18 cellular contexts compared by ENCODE assay signal in the genomic region with DNA sequence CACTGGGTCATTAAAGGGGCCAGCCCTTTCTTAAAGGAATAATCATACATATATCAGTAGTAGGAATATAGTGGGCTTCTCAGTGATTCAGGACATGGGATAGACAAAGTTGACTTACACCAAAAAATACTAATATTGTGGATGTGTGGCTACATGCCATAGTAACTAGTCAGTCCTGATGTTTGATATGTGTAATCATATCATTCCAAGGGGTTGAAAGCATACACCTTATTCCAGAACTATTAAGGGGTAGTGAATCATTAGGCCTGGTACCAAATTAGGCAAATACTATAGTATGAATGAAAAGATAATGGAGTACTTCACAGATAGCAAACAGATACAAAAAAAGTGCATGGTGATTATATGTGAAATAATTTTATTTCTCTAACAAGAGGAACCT.
DNase-seq lines count a peak whose midpoint lies in the region; ATAC-seq and TF ChIP-seq lines count a peak whose summit lies in the region.
"Had no signal": no experiment of that assay in that cellular context is flagged by ENCODE, and none has a peak within 500 bp of the region (broad histone marks: within the 10 kb centered on the region; RNA-seq: fewer than 3 reads in every experiment).

No MANE protein-coding gene starts in this region.

- DNase-seq in IMR-90 = peak; percentile 59
- peak; percentile 25 for DNase-seq in epithelial cell of esophagus (ENCODE audit: low read depth)
- DNase-seq in foreskin keratinocyte = peak; percentile 2 to 21
- DNase-seq in CD8-positive, alpha-beta T cell = no peak
- no peak for DNase-seq in heart left ventricle
- DNase-seq in left ventricle myocardium superior = no peak
- DNase-seq: CD4-positive, CD25-positive, alpha-beta regulatory T cell; CD8-positive, alpha-beta memory T cell; DMS53; DMS79 treated with DMSO at 0.1 percent for 48 hours; GF-D8; GM23248; H7; HCEC 1CT had no signal

- H3K27ac Mint-ChIP-seq in CD8-positive, alpha-beta T cell = no peak overlapping the region
- H3K27ac Mint-ChIP-seq: B cell; CD4-positive, CD25-positive, alpha-beta regulatory T cell; CD8-positive, alpha-beta memory T cell had no signal

- no peak overlapping the region for H3K18ac ChIP-seq in IMR-90 (ENCODE audit: low read depth, low read length)

- BruUV-seq in IMR-90 (replicated peaks; lab: Mats Ljungman, UMichigan) = no TSS peak

- TF ChIP-seq POLR2A in IMR-90 (IDR thresholded peaks at IDR 0.05; ENCODE audit: low read depth, low read length) (no peak), heart left ventricle (IDR thresholded peaks at IDR 0.05) (no peak)

- H3K36me3 ChIP-seq in IMR-90 (ENCODE audit: control insufficient read depth, insufficient read depth, low read length) (no peaks in the 10 kb centered on the region), heart left ventricle (no peaks in the 10 kb centered on the region)
- no peaks in the 10 kb centered on the region for H3K36me3 ChIP-seq in CD8-positive, alpha-beta T cell (ENCODE audit: insufficient read depth, low read length)
- H3K36me3 ChIP-seq: BLaER1 had no signal

- H2BK120ac ChIP-seq in IMR-90 (ENCODE audit: low read depth, low read length) = no peak overlapping the region

- dilution Hi-C loops in IMR-90 (cut with HindIII; ENCODE audit: low sequenced_read_pairs, unreplicated experiment) = no loop called here

- peaks cover 20% of the 10 kb centered on the region for H3K9me3 Mint-ChIP-seq in CD8-positive, alpha-beta T cell

- no peaks in the 10 kb centered on the region for H3K27me3 ChIP-seq in IMR-90 (ENCODE audit: control insufficient read depth, insufficient read depth, low read length)
- no peaks in the 10 kb centered on the region for H3K27me3 ChIP-seq in foreskin keratinocyte
- H3K27me3 ChIP-seq in CD8-positive, alpha-beta T cell (ENCODE audit: insufficient read depth, low read length) = no peaks in the 10 kb centered on the region
- H3K27me3 ChIP-seq in heart left ventricle = no peaks in the 10 kb centered on the region
- H3K27me3 ChIP-seq: BLaER1 had no signal

- no peak overlapping the region for H3K4ac ChIP-seq in IMR-90 (ENCODE audit: low read depth, low read length)

- CTCF ChIA-PET in IMR-90 (lab: Yijun Ruan, JAX) = no interaction called here
- CTCF ChIA-PET in CD8-positive, alpha-beta T cell (lab: Charles Lee) = no interaction called here

- H3K36me3 Mint-ChIP-seq in CD8-positive, alpha-beta T cell = no peaks in the 10 kb centered on the region
- H3K36me3 Mint-ChIP-seq: CD4-positive, CD25-positive, alpha-beta regulatory T cell; CD8-positive, alpha-beta memory T cell had no signal

- POLR2A ChIA-PET in IMR-90 (lab: Charles Lee; ENCODE audit: unreplicated experiment) = no interaction called here
- POLR2A ChIA-PET in CD8-positive, alpha-beta T cell (lab: Charles Lee) = no interaction called here

- no peaks in the 10 kb centered on the region for H3K9me1 ChIP-seq in IMR-90 (ENCODE audit: insufficient read depth, low read length)

- H3K4me1 ChIP-seq in IMR-90 (ENCODE audit: control insufficient read depth, insufficient read depth, low read length) (no peaks in the 10 kb centered on the region), foreskin keratinocyte (no peaks in the 10 kb centered on the region), heart left ventricle (no peaks in the 10 kb centered on the region)
- no peaks in the 10 kb centered on the region for H3K4me1 ChIP-seq in CD8-positive, alpha-beta T cell (ENCODE audit: insufficient read depth, low read length)
- H3K4me1 ChIP-seq: BLaER1 had no signal

- no peak overlapping the region for H3K14ac ChIP-seq in IMR-90 (replicated peaks; ENCODE audit: low read depth, low read length)

- H2BK15ac ChIP-seq in IMR-90 (ENCODE audit: low read depth, low read length) = no peak overlapping the region

- H3K9me3 ChIP-seq in IMR-90 (ENCODE audit: control insufficient read depth, insufficient read depth, low read length) = no peaks in the 10 kb centered on the region
- H3K9me3 ChIP-seq in CD8-positive, alpha-beta T cell (ENCODE audit: low read length) = no peaks in the 10 kb centered on the region
- H3K9me3 ChIP-seq in heart left ventricle = peaks cover 0 to 17% (median 2%) of the 10 kb centered on the region in 12 donors
- H3K9me3 ChIP-seq: BLaER1 had no signal

- H3K4me3 Mint-ChIP-seq in CD8-positive, alpha-beta T cell = no peak overlapping the region
- H3K4me3 Mint-ChIP-seq: B cell; CD4-positive, CD25-positive, alpha-beta regulatory T cell; CD8-positive, alpha-beta memory T cell had no signal

- H2BK5ac ChIP-seq in IMR-90 (ENCODE audit: low read depth, low read length, poor library complexity, severe bottlenecking) = no peak overlapping the region

- no peaks in the 10 kb centered on the region for H3K4me1 Mint-ChIP-seq in CD8-positive, alpha-beta T cell (ENCODE audit: low read depth)
- H3K4me1 Mint-ChIP-seq: B cell; CD4-positive, CD25-positive, alpha-beta regulatory T cell; CD8-positive, alpha-beta memory T cell had no signal

- no peaks in the 10 kb centered on the region for H3K27me3 Mint-ChIP-seq in CD8-positive, alpha-beta T cell (ENCODE audit: low read depth)
- H3K27me3 Mint-ChIP-seq: B cell; CD4-positive, CD25-positive, alpha-beta regulatory T cell; CD8-positive, alpha-beta memory T cell had no signal

- H4K8ac ChIP-seq in IMR-90 (ENCODE audit: low read depth in 2 of 2, low read length in 2 of 2) = no peak overlapping the region

- H2AK5ac ChIP-seq in IMR-90 (ENCODE audit: low read depth, low read length) = no peak overlapping the region

- no peak overlapping the region for H3K56ac ChIP-seq in IMR-90 (ENCODE audit: extremely low read depth, insufficient read depth, low read length)

- TF ChIP-seq CTCF in IMR-90 (conservative IDR thresholded peaks at IDR 0.05; ENCODE audit: low read depth, low read length) (no peak), epithelial cell of esophagus (IDR thresholded peaks at IDR 0.05; ENCODE audit: insufficient read depth, low read depth, low read length, missing control alignments) (no peak), foreskin keratinocyte (conservative IDR thresholded peaks at IDR 0.05) (no peak), heart left ventricle (IDR thresholded peaks at IDR 0.05) (no peak)
- no peak for TF ChIP-seq CTCF in CD8-positive, alpha-beta T cell (IDR thresholded peaks at IDR 0.05)

- no peaks in the 10 kb centered on the region for H4K20me1 ChIP-seq in IMR-90 (ENCODE audit: insufficient read depth, low read length)
- H4K20me1 ChIP-seq: BLaER1 had no signal

- no peak overlapping the region for H4K5ac ChIP-seq in IMR-90 (ENCODE audit: low read depth, low read length)

- no peaks in the 10 kb centered on the region for H3K79me1 ChIP-seq in IMR-90 (ENCODE audit: low read depth in 1 of 2, low read length in 2 of 2)

- ATAC-seq in IMR-90 (ENCODE audit: low read depth) (peak; percentile 17; the same call in 1 of the 2 replicates), foreskin keratinocyte (no peak), heart left ventricle (no peak), left ventricle myocardium superior (no peak)
- no peak for ATAC-seq in CD8-positive, alpha-beta T cell

- H2AK9ac ChIP-seq in IMR-90 (replicated peaks; ENCODE audit: low read depth, low read length, poor library complexity) = no peak overlapping the region

- in situ Hi-C loops in IMR-90 (cut with MboI; ENCODE audit: low sequenced_read_pairs) = no loop called here

- H2BK20ac ChIP-seq in IMR-90 (ENCODE audit: low read depth, low read length) = no peak overlapping the region

- H3K4me3 ChIP-seq in IMR-90 (ENCODE audit: insufficient read depth, low read depth, low read length) (no peak overlapping the region), epithelial cell of esophagus (ENCODE audit: low read length) (no peak overlapping the region), heart left ventricle (no peak overlapping the region)
- no peak overlapping the region for H3K4me3 ChIP-seq in CD8-positive, alpha-beta T cell (ENCODE audit: low read depth, low read length)
- H3K4me3 ChIP-seq: BLaER1, GM23248 had no signal

- no peak overlapping the region for H4K91ac ChIP-seq in IMR-90 (ENCODE audit: insufficient read depth, low read depth, low read length)

- no peak overlapping the region for H3K9ac ChIP-seq in IMR-90 (ENCODE audit: low read depth, low read length)
- H3K9ac ChIP-seq: BLaER1, GM23248 had no signal

- H3K27ac ChIP-seq in IMR-90 (ENCODE audit: insufficient read depth, low read length) = no peak overlapping the region
- H3K27ac ChIP-seq in foreskin keratinocyte = no peak overlapping the region
- H3K27ac ChIP-seq in CD8-positive, alpha-beta T cell (ENCODE audit: low read depth, low read length) = no peak overlapping the region
- H3K27ac ChIP-seq in heart left ventricle = no peak overlapping the region
- H3K27ac ChIP-seq: 22Rv1, BLaER1, C4-2B, GM23248 had no signal

- no peak overlapping the region for H3K23ac ChIP-seq in IMR-90 (ENCODE audit: low read depth, low read length)

- no peak overlapping the region for H3K4me2 ChIP-seq in IMR-90 (ENCODE audit: low read depth, low read length)
- H3K4me2 ChIP-seq: BLaER1 had no signal

- TF ChIP-seq RAD21 in IMR-90 (IDR thresholded peaks at IDR 0.05; ENCODE audit: low read length) = no peak

- no peak overlapping the region for H2AFZ ChIP-seq in IMR-90 (replicated peaks; ENCODE audit: low read length, poor library complexity)
- H2AFZ ChIP-seq: GM23248 had no signal

- intact Hi-C loops in IMR-90 (cut with micrococcal nuclease) (no loop called here), heart left ventricle (cut with DNase I) (no loop called here), left ventricle myocardium superior (cut with micrococcal nuclease) (no loop called here)
- intact Hi-C loops in CD8-positive, alpha-beta T cell (cut with DNase I, micrococcal nuclease) = no loop called here

TF ChIP-seq in IMR-90, 13 proteins besides CTCF, POLR2A, EP300 and RAD21:
- no peak for TF ChIP-seq SMC3 (IDR thresholded peaks at IDR 0.05; ENCODE audit: low read depth, low read length)
- no peak for TF ChIP-seq RFX5 (IDR thresholded peaks at IDR 0.05; ENCODE audit: low read depth, low read length)
- no peak for TF ChIP-seq ELK1 (IDR thresholded peaks at IDR 0.05; ENCODE audit: borderline replicate concordance, low read depth, low read length)
- no peak for TF ChIP-seq NFE2L2 (IDR thresholded peaks at IDR 0.05; ENCODE audit: low read depth, low read length)

Comparison
In these comparisons a context has a peak if more than half of its experiments do, and no peak if none do; other contexts are left out.
1. DNase-seq: peak in IMR-90 (single experiment), epithelial cell of esophagus (single experiment) and foreskin keratinocyte (2 of 2); none in CD8-positive, alpha-beta T cell (0 of 7), heart left ventricle (0 of 5) and left ventricle myocardium superior (single experiment).